In the genomic region with DNA sequence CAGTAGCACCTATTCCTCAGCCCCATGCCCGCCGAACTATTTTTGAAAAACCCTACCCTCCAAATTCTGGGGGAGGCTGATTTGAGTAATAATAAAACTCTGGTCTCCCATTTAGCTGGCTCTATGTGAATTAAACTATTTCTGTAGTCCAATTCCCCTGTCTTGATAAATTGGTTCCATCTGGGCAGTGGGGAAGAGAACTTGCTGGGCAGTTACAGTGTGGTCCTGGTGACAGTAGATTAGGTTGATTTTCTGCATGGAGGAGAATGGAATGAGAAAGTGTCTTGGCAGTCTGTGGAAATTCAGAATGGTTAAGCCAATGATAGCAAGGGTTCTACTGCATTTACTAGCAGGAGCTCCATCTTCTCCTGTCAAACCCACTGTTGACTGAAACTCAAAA, we compare ENCODE assay signal across 19 cellular contexts.
"Had no signal": no experiment of that assay in that cellular context is flagged by ENCODE, and none has a peak within 500 bp of the region (broad histone marks: within the 10 kb centered on the region; RNA-seq: fewer than 3 reads in every experiment).

No MANE protein-coding gene starts in this region.

- H3K36me3 ChIP-seq: heart left ventricle, right lobe of liver, suprapubic skin, thyroid gland had no signal

- H3K27me3 Mint-ChIP-seq: type B pancreatic cell had no signal

- H3K36me3 Mint-ChIP-seq: naive B cell; stimulated activated effector memory CD8-positive, alpha-beta T cell treated with anti-CD3 and anti-CD28 coated beads, Interleukin-12 subunit alpha, Interleukin-12 subunit beta, amount 100 ng/mL, for 72 hours had no signal

- H3K4me3 ChIP-seq: heart left ventricle, lung, psoas muscle, right lobe of liver, suprapubic skin, thyroid gland had no signal

- H3K9me3 Mint-ChIP-seq: naive B cell; stimulated activated effector memory CD8-positive, alpha-beta T cell treated with anti-CD3 and anti-CD28 coated beads, Interleukin-12 subunit alpha, Interleukin-12 subunit beta, amount 100 ng/mL, for 72 hours had no signal

- H3K27me3 ChIP-seq: heart left ventricle, right lobe of liver, suprapubic skin, thyroid gland had no signal

- H3K27ac Mint-ChIP-seq: type B pancreatic cell had no signal

- H3K4me3 Mint-ChIP-seq: naive B cell; nephron progenitor cell; stimulated activated effector memory CD8-positive, alpha-beta T cell treated with anti-CD3 and anti-CD28 coated beads, Interleukin-12 subunit alpha, Interleukin-12 subunit beta, amount 100 ng/mL, for 72 hours; type B pancreatic cell had no signal

- H3K4me1 ChIP-seq: psoas muscle, right lobe of liver had no signal

- H3K27ac ChIP-seq: heart left ventricle, psoas muscle, right lobe of liver, suprapubic skin, thyroid gland had no signal

- DNase-seq: effector memory CD4-positive, alpha-beta T cell; heart left ventricle; hippocampal formation; left colon; left ventricle myocardium superior; mesendoderm; naive B cell; nephron progenitor cell; psoas muscle; retina; right lobe of liver; stimulated activated CD4-positive, alpha-beta T cell treated with anti-CD3 and anti-CD28 coated beads, Interleukin-4, amount 100 ng/mL, for 1 hour; stimulated activated CD8-positive, alpha-beta memory T cell treated with anti-CD3 and anti-CD28 coated beads, Interleukin-4, amount 100 ng/mL, for 48 hours; stimulated activated naive CD8-positive, alpha-beta T cell treated with anti-CD3 and anti-CD28 coated beads, Interleukin-15, Interleukin-2, amounts not matched to agents 100 U/mL and 50 U/mL, for 24 hours; thyroid gland had no signal

- ATAC-seq: left colon; left ventricle myocardium superior; psoas muscle; stimulated activated effector memory CD8-positive, alpha-beta T cell treated with anti-CD3 and anti-CD28 coated beads, Interleukin-12 subunit alpha, Interleukin-12 subunit beta, amount 100 ng/mL, for 72 hours; stimulated activated naive CD8-positive, alpha-beta T cell treated with anti-CD3 and anti-CD28 coated beads, Interleukin-15, Interleukin-2, amounts not matched to agents 100 U/mL and 50 U/mL, for 24 hours had no signal

- H3K9me3 ChIP-seq: heart left ventricle, psoas muscle, right lobe of liver, suprapubic skin, thyroid gland had no signal
